ENCODE assay signal across 1 cellular context in the genomic region with DNA sequence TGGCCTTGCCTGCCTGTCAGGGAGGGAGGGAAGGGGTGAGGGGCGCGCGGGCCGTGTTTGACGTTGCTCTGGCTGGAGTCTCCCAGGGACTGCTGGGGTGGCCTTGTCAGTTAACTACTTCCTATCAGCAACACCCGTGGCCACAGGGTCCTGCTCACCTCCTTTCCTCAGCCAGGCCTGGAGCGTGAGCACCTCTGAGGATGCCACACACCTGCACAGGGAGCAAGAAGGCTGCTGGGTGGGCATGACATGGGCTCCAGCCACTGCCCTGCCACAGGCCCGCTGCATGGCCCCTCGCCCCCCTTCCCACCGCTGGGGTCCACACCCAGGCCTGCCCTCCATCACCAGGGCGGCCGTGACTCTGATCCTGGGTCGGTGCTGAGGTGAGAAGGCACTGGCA.
TF ChIP-seq lines count a peak whose summit lies in the region.

No MANE protein-coding gene starts in this region.

TF ChIP-seq in IMR-90, 13 proteins besides CTCF, POLR2A, EP300 and RAD21:
- no peak for TF ChIP-seq MAZ (IDR thresholded peaks at IDR 0.05; ENCODE audit: borderline replicate concordance, low read depth, low read length)
- TF ChIP-seq, protein P1, sequence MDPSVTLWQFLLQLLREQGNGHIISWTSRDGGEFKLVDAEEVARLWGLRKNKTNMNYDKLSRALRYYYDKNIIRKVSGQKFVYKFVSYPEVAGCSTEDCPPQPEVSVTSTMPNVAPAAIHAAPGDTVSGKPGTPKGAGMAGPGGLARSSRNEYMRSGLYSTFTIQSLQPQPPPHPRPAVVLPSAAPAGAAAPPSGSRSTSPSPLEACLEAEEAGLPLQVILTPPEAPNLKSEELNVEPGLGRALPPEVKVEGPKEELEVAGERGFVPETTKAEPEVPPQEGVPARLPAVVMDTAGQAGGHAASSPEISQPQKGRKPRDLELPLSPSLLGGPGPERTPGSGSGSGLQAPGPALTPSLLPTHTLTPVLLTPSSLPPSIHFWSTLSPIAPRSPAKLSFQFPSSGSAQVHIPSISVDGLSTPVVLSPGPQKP (IDR thresholded peaks at IDR 0.05; ENCODE audit: borderline replicate concordance, low read depth, low read length), result no peak
